In genomic region chr3:168097381-168097780, GRCh38 we compare ENCODE assay signal across 15 cellular contexts. TPM values are rescaled to one million over a fixed set of nuclear protein-coding genes. Genes with fewer than 3 reads are reported as not detected.
DNase-seq lines count a peak whose midpoint lies in the region; ATAC-seq and TF ChIP-seq lines count a peak whose summit lies in the region.
"Had no signal": no experiment of that assay in that cellular context is flagged by ENCODE, and none has a peak within 500 bp of the region (broad histone marks: within the 10 kb centered on the region; RNA-seq: fewer than 3 reads in every experiment).

No MANE protein-coding gene starts in this region.

- peak overlapping the region; percentile 12 for H3K27ac Mint-ChIP-seq in chondrocyte (ENCODE audit: unreplicated experiment)
- H3K27ac Mint-ChIP-seq: CD8-positive, alpha-beta memory T cell had no signal

- H3K9me2 ChIP-seq in SK-N-SH: no peaks in the 10 kb centered on the region
- no peaks in the 10 kb centered on the region for H3K9me2 ChIP-seq in OCI-LY7 (ENCODE audit: insufficient read depth, low read length)

- no peak overlapping the region for H2BK120ac ChIP-seq in mesenchymal stem cell (ENCODE audit: low read depth, low read length)

- no peaks in the 10 kb centered on the region for H3K9me3 ChIP-seq in SK-N-SH
- H3K9me3 ChIP-seq in OCI-LY7 (ENCODE audit: low read length): no peaks in the 10 kb centered on the region
- H3K9me3 ChIP-seq in smooth muscle cell (replicated peaks; ENCODE audit: low read depth): no peaks in the 10 kb centered on the region
- no peaks in the 10 kb centered on the region for H3K9me3 ChIP-seq in mesenchymal stem cell (ENCODE audit: control insufficient read depth, low read length)

- TF ChIP-seq EP300 in SK-N-SH (IDR thresholded peaks at IDR 0.05; ENCODE audit: borderline replicate concordance in 1 of 2, low read depth in 1 of 2, low read length in 1 of 2): no peak

- no peaks in the 10 kb centered on the region for H3K9me3 Mint-ChIP-seq in chondrocyte (ENCODE audit: low read depth)

- no peak for TF ChIP-seq CTCF in SK-N-SH (IDR thresholded peaks at IDR 0.05)
- no peak for TF ChIP-seq CTCF in OCI-LY7 (conservative IDR thresholded peaks at IDR 0.05; ENCODE audit: low read length)
- no peak for TF ChIP-seq CTCF in chondrocyte (IDR thresholded peaks at IDR 0.05)
- no peak for TF ChIP-seq CTCF in smooth muscle cell (IDR thresholded peaks at IDR 0.05; ENCODE audit: borderline replicate concordance, insufficient read depth, poor library complexity, severe bottlenecking)

- H3K79me2 ChIP-seq in SK-N-SH (ENCODE audit: insufficient read depth) (peaks cover 26% of the 10 kb centered on the region), OCI-LY7 (ENCODE audit: insufficient read depth, low read depth, low read length) (peaks cover 22% of the 10 kb centered on the region), smooth muscle cell (ENCODE audit: low read depth) (peaks cover 23% of the 10 kb centered on the region)

- no peak overlapping the region for H3K18ac ChIP-seq in mesenchymal stem cell (ENCODE audit: low read depth in 1 of 2, low read length in 2 of 2)

- CTCF ChIA-PET in SK-N-SH (lab: Yijun Ruan, JAX): interaction anchor here (1.5 to 4.7 kb wide), 2 partner anchors 41 to 49 kb away, joined by 5 to 32 read pairs; no protein-coding TSS in a partner anchor
- CTCF ChIA-PET in OCI-LY7 (lab: Charles Lee; ENCODE audit: unreplicated experiment): no interaction called here

- POLR2A ChIA-PET in SK-N-SH (lab: Yijun Ruan, JAX): no interaction called here
- POLR2A ChIA-PET in OCI-LY7 (lab: Charles Lee): interaction anchor here (0.9 to 1.7 kb wide), 2 partner anchors 56 to 109 kb away, joined by 3 to 7 read pairs; no protein-coding TSS in a partner anchor

- H3K79me1 ChIP-seq in mesenchymal stem cell (replicated peaks; ENCODE audit: low read length, poor library complexity, severe bottlenecking): no peaks in the 10 kb centered on the region

- no peak overlapping the region for H2BK12ac ChIP-seq in mesenchymal stem cell (ENCODE audit: low read length in 2 of 2)

- H3K36me3 Mint-ChIP-seq in chondrocyte (ENCODE audit: low read depth): no peaks in the 10 kb centered on the region
- H3K36me3 Mint-ChIP-seq: CD8-positive, alpha-beta memory T cell had no signal

- H2BK15ac ChIP-seq in mesenchymal stem cell (ENCODE audit: low read depth, poor library complexity, severe bottlenecking): no peak overlapping the region

- intact Hi-C loops in OCI-LY7 (cut with micrococcal nuclease; ENCODE audit: unreplicated experiment): loop anchor here (10.0 kb wide), 1 partner anchor 1847 kb away; no protein-coding TSS in a partner anchor

- peaks cover 25% of the 10 kb centered on the region for H3K4me1 Mint-ChIP-seq in chondrocyte (ENCODE audit: low read depth)

- no peak overlapping the region for H4K8ac ChIP-seq in mesenchymal stem cell (ENCODE audit: low read length)

- ATAC-seq in SK-N-SH treated with all-trans-retinoic acid at 6 μM for 48 hours: no peak
- ATAC-seq in GM19463 (IDR thresholded peaks at IDR 0.05; ENCODE audit: unreplicated experiment): no peak

- no peak overlapping the region for H3K14ac ChIP-seq in mesenchymal stem cell (ENCODE audit: low read length in 2 of 2)

- H3F3A ChIP-seq in SK-N-SH (replicated peaks; ENCODE audit: insufficient read depth) (peaks cover 54% of the 10 kb centered on the region), smooth muscle cell (ENCODE audit: low read depth) (peaks cover 10% of the 10 kb centered on the region)

- no peak overlapping the region for H2AK5ac ChIP-seq in mesenchymal stem cell (ENCODE audit: low read length, severe bottlenecking)

- no peak for TF ChIP-seq RAD21 in SK-N-SH (IDR thresholded peaks at IDR 0.05; ENCODE audit: low read length)

- H3K23ac ChIP-seq in mesenchymal stem cell (ENCODE audit: low read length in 2 of 2): no peak overlapping the region

- no peak overlapping the region for H3K4ac ChIP-seq in mesenchymal stem cell (ENCODE audit: low read depth in 1 of 2, low read length in 2 of 2)

- no peak overlapping the region for H3K4me3 ChIP-seq in SK-N-SH (ENCODE audit: low read depth in 2 of 2, low read length in 1 of 2)
- no peak overlapping the region for H3K4me3 ChIP-seq in OCI-LY7 (ENCODE audit: low read depth, low read length, poor library complexity, severe bottlenecking)
- no peak overlapping the region for H3K4me3 ChIP-seq in smooth muscle cell
- no peak overlapping the region for H3K4me3 ChIP-seq in mesenchymal stem cell (ENCODE audit: insufficient read depth in 1 of 2, low read depth in 1 of 2, low read length in 2 of 2)

- H3K36me3 ChIP-seq in SK-N-SH (replicated peaks in 1 of 2; ENCODE audit: control insufficient read depth in 1 of 2, insufficient read depth in 2 of 2, low read length in 1 of 2) (no peaks in the 10 kb centered on the region), OCI-LY7 (ENCODE audit: insufficient read depth, low read length) (no peaks in the 10 kb centered on the region), smooth muscle cell (ENCODE audit: low read depth) (no peaks in the 10 kb centered on the region), mesenchymal stem cell (ENCODE audit: control insufficient read depth in 1 of 2, insufficient read depth in 2 of 2, low read depth in 1 of 2, low read length in 2 of 2) (no peaks in the 10 kb centered on the region)

- H3K9ac ChIP-seq in SK-N-SH (no peak overlapping the region), smooth muscle cell (ENCODE audit: low read depth) (no peak overlapping the region), mesenchymal stem cell (ENCODE audit: low read length) (no peak overlapping the region)

- H3K27me3 Mint-ChIP-seq in chondrocyte (ENCODE audit: low read depth): peaks cover 2% of the 10 kb centered on the region

- no peak overlapping the region for H3K4me2 ChIP-seq in SK-N-SH
- H3K4me2 ChIP-seq in OCI-LY7 (ENCODE audit: low read length): peak overlapping the region; percentile 97
- H3K4me2 ChIP-seq in smooth muscle cell: no peak overlapping the region
- no peak overlapping the region for H3K4me2 ChIP-seq in mesenchymal stem cell (ENCODE audit: low read length, poor library complexity, severe bottlenecking)

- DNase-seq in SK-N-SH: no peak
- no peak for DNase-seq in OCI-LY7 (ENCODE audit: low spot score)
- no peak for DNase-seq in chondrocyte (ENCODE audit: low spot score)
- no peak for DNase-seq in smooth muscle cell (lab: John Stamatoyannopoulos, UW; ENCODE audit: unreplicated experiment)
- DNase-seq in SIG-M5 treated with dmso at 0.1 percent for 504 hours (lab: John Stamatoyannopoulos, UW; ENCODE audit: unreplicated experiment): no peak
- no peak for DNase-seq in mesenchymal stem cell
- DNase-seq: 8988T; CD8-positive, alpha-beta memory T cell; DMS79 treated with DMSO at 0.1 percent for 48 hours; NCI-H1105 treated with DMSO at 0.1 percent for 48 hours; NCI-H187; NCI-H345; NCI-H526 had no signal

- H2AFZ ChIP-seq in SK-N-SH (ENCODE audit: low read depth) (peak overlapping the region; percentile 68; the same call in 1 of the 2 replicates), OCI-LY7 (ENCODE audit: low read length) (peak overlapping the region; percentile 93; the same call in 1 of the 2 replicates), smooth muscle cell (ENCODE audit: low read depth) (no peak overlapping the region), mesenchymal stem cell (ENCODE audit: low read depth, low read length) (no peak overlapping the region)

- peaks cover 21% of the 10 kb centered on the region for H4K20me1 ChIP-seq in SK-N-SH (ENCODE audit: insufficient read depth)
- H4K20me1 ChIP-seq in OCI-LY7 (ENCODE audit: insufficient read depth, low read length): peaks cover 19% of the 10 kb centered on the region
- peaks cover 23% of the 10 kb centered on the region for H4K20me1 ChIP-seq in smooth muscle cell (ENCODE audit: low read depth)

- H2BK5ac ChIP-seq in mesenchymal stem cell (ENCODE audit: low read depth, low read length, poor library complexity, severe bottlenecking): no peak overlapping the region

- peaks cover 11 to 14% of the 10 kb centered on the region in 2 experiments; a peak in 3 of 4 replicates for H3K4me1 ChIP-seq in SK-N-SH (ENCODE audit: control insufficient read depth in 1 of 2, insufficient read depth in 2 of 2, low read depth in 1 of 2, low read length in 1 of 2)
- peaks cover 14% of the 10 kb centered on the region for H3K4me1 ChIP-seq in OCI-LY7 (ENCODE audit: insufficient read depth, low read length, poor library complexity, severe bottlenecking)
- peaks cover 25% of the 10 kb centered on the region for H3K4me1 ChIP-seq in smooth muscle cell (ENCODE audit: low read depth)
- peaks cover 1% of the 10 kb centered on the region for H3K4me1 ChIP-seq in mesenchymal stem cell (ENCODE audit: control insufficient read depth, insufficient read depth, low read depth, low read length)

- no peak overlapping the region for H4K91ac ChIP-seq in mesenchymal stem cell (ENCODE audit: low read length)

- BruUV-seq in OCI-LY7 (replicated peaks; lab: Mats Ljungman, UMichigan): no TSS peak

- no peak overlapping the region for H3K4me3 Mint-ChIP-seq in chondrocyte (ENCODE audit: unreplicated experiment)

- H3K27ac ChIP-seq in SK-N-SH (ENCODE audit: low read depth in 2 of 2, low read length in 1 of 2) (peak overlapping the region; percentile 88 to 89; a peak in 3 of 4 replicates), OCI-LY7 (ENCODE audit: low read depth, low read length, poor library complexity, severe bottlenecking) (no peak overlapping the region), smooth muscle cell (ENCODE audit: low read depth) (peak overlapping the region; percentile 97), mesenchymal stem cell (ENCODE audit: low read length, poor library complexity, severe bottlenecking) (no peak overlapping the region)

- no peaks in the 10 kb centered on the region for H3K27me3 ChIP-seq in SK-N-SH (ENCODE audit: insufficient read depth)
- no peaks in the 10 kb centered on the region for H3K27me3 ChIP-seq in smooth muscle cell (ENCODE audit: low read depth)
- H3K27me3 ChIP-seq in mesenchymal stem cell (ENCODE audit: control insufficient read depth in 1 of 2, insufficient read depth in 1 of 2, low read length in 2 of 2): no peaks in the 10 kb centered on the region

TF ChIP-seq in SK-N-SH, 30 proteins besides CTCF, POLR2A, EP300 and RAD21 (continues in another document):
- no peak for TF ChIP-seq NRF1 (IDR thresholded peaks at IDR 0.05; ENCODE audit: low read depth, low read length)

TF ChIP-seq in SK-N-SH treated with all-trans-retinoic acid at 6 μM for 48 hours, 23 proteins besides CTCF, POLR2A, EP300 and RAD21 (continues in another document):
- TF ChIP-seq ZNF70 (CRISPR knock-in tag; IDR thresholded peaks at IDR 0.05) (no peak), ISL1 (CRISPR knock-in tag; IDR thresholded peaks at IDR 0.05) (no peak)

RNA-seq across cellular contexts. Expression of gene GOLIM4, which starts 1.7 kb away (rescaled TPM):
- 38.3 and 42.3 TPM in 2 replicates for polyA plus RNA-seq in SK-N-SH (2012; rRNA removed)
- 43.6 and 44.5 TPM in 2 replicates for polyA plus RNA-seq in SK-N-SH (2012; cell fraction: cytosol; rRNA removed)
- 15.9 and 22.9 TPM in 2 replicates for polyA plus RNA-seq in SK-N-SH (2012; cell fraction: nucleus; rRNA removed)
- 31.2 and 42.6 TPM in 2 replicates for total RNA-seq in OCI-LY7 (2014; rRNA removed; shearing (Covaris generic))
- 42.8 and 46.6 TPM in 2 replicates for total RNA-seq in OCI-LY7 (2022)
- 46.3 to 67.1 TPM (median 47.6 TPM) in 3 replicates for total RNA-seq in chondrocyte
- 44.5 and 65.1 TPM in 2 replicates for total RNA-seq in smooth muscle cell
- 45.4 and 59.9 TPM in 2 replicates for polyA plus RNA-seq in smooth muscle cell
- polyA plus RNA-seq in mesenchymal stem cell (2013, experiment 1 of 2): 62.8 TPM
- polyA plus RNA-seq in mesenchymal stem cell (2013, experiment 2 of 2): 61.7 TPM

Comparison
In these comparisons a context has a peak if more than half of its experiments do, and no peak if none do; other contexts are left out.
1. H2AFZ ChIP-seq: peak in SK-N-SH (single experiment) and OCI-LY7 (single experiment); none in smooth muscle cell (single experiment) and mesenchymal stem cell (single experiment).
2. H3K27ac ChIP-seq: peak in SK-N-SH (2 of 2) and smooth muscle cell (single experiment); none in OCI-LY7 (single experiment) and mesenchymal stem cell (single experiment).